Comparison of ENCODE assay signal across 21 cellular contexts in genomic region chr18:51941999-51942398, GRCh38.
DNase-seq lines count a peak whose midpoint lies in the region; ATAC-seq lines count a peak whose summit lies in the region.
"Had no signal": no experiment of that assay in that cellular context is flagged by ENCODE, and none has a peak within 500 bp of the region (broad histone marks: within the 10 kb centered on the region; RNA-seq: fewer than 3 reads in every experiment).

No MANE protein-coding gene starts in this region.

- no peak for DNase-seq in activated naive CD4-positive, alpha-beta T cell (lab: John Stamatoyannopoulos, UW)
- DNase-seq in H7 = no peak
- DNase-seq: CD4-positive, CD25-positive, alpha-beta regulatory T cell; DMS79; HCEC 1CT; MG63; NCI-H1417; NCI-H1694 treated with DMSO at 0.1 percent for 48 hours; NCI-H2081 treated with DMSO at 0.1 percent for 48 hours; NCI-H2171 treated with DMSO at 0.1 percent for 48 hours; NCI-H526; Right ventricle myocardium superior; T-helper 17 cell had no signal

- no peaks in the 10 kb centered on the region for H3K27me3 ChIP-seq in H7 (ENCODE audit: control insufficient read depth, insufficient read depth, low read length)
- H3K27me3 ChIP-seq: MG63 had no signal

- H3K36me3 ChIP-seq in H7 (replicated peaks; ENCODE audit: control insufficient read depth, insufficient read depth, low read length) = no peaks in the 10 kb centered on the region
- H3K36me3 ChIP-seq: MG63 had no signal

- ATAC-seq in GM19035 (IDR thresholded peaks at IDR 0.05; ENCODE audit: unreplicated experiment) (peak; percentile 55), HG02623 (IDR thresholded peaks at IDR 0.05; ENCODE audit: unreplicated experiment) (peak; percentile 46), HG03045 (IDR thresholded peaks at IDR 0.05; ENCODE audit: unreplicated experiment) (peak; percentile 63), HG03432 (IDR thresholded peaks at IDR 0.05; ENCODE audit: unreplicated experiment) (no peak), esophagus mucosa (no peak)
- ATAC-seq: GM23338, HepG2, K562, T-helper 17 cell had no signal

- H3K4me3 ChIP-seq in H7 (ENCODE audit: insufficient read depth, low read depth, low read length) = no peak overlapping the region
- H3K4me3 ChIP-seq: GM23338, K562, MG63 had no signal

Comparison
In these comparisons a context has a peak if more than half of its experiments do, and no peak if none do; other contexts are left out.
1. ATAC-seq: peak in GM19035 (single experiment), HG02623 (single experiment) and HG03045 (single experiment); none in HG03432 (single experiment) and esophagus mucosa (single experiment).